In the genomic region with DNA sequence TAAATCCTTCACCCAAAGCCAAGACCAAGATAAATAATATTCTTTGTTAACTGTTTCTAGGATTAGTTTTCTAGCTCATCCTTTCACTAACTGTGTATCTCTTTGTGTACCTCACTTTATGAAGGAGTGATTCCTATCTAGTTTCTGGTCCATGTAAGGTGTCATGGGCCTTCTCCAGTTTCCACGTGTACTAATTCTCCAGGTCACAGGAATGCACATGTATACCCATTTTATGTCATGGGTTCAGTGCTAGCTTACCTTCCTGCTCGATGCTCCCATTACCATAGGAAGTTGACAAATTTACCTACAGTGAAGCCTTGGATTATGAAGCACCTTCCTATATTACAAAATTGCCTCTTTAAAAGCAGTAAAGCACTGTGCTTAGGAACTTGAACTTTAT, we compare ENCODE assay signal across 2 cellular contexts. TPM values are rescaled to one million over a fixed set of nuclear protein-coding genes. Genes with fewer than 3 reads are reported as not detected.
"Had no signal": no experiment of that assay in that cellular context is flagged by ENCODE, and none has a peak within 500 bp of the region (broad histone marks: within the 10 kb centered on the region; RNA-seq: fewer than 3 reads in every experiment).

No MANE protein-coding gene starts in this region.

RNA-seq across cellular contexts. Expression of a gene that starts 5.9 kb away (rescaled TPM):
- total RNA-seq: LHCN-M2, NCI-H460 had no signal
